In genomic region chr9:22005083-22005699, GRCh38 we compare ENCODE assay signal across 9 cellular contexts. TPM values are rescaled to one million over a fixed set of nuclear protein-coding genes. Genes with fewer than 3 reads are reported as not detected.
A peak's percentile ranks its signal among the peaks of the same experiment; 100 is the strongest.
DNase-seq lines count a peak whose midpoint lies in the region; ATAC-seq and TF ChIP-seq lines count a peak whose summit lies in the region.
"Had no signal": no experiment of that assay in that cellular context is flagged by ENCODE, and none has a peak within 500 bp of the region (broad histone marks: within the 10 kb centered on the region; RNA-seq: fewer than 3 reads in every experiment).

No MANE protein-coding gene starts in this region.

- H3K4me2 ChIP-seq in PC-3 (ENCODE audit: low read length) = no peak overlapping the region

- DNase-seq in GM12865 (ENCODE audit: low read depth) (peak; percentile 25), PC-3 (no peak), endothelial cell (ENCODE audit: low spot score) (peak; percentile 33), nephron progenitor cell (peak; percentile 33), T-helper 9 cell (no peak), KG1 (lab: John Stamatoyannopoulos, UW) (no peak), NCI-H524 (lab: John Stamatoyannopoulos, UW) (no peak), SW480 (ENCODE audit: low spot score) (no peak)
- DNase-seq: activated CD8-positive, alpha-beta memory T cell treated with anti-CD3 and anti-CD28 coated beads, Interleukin-2, amount 50 U/mL, for 48 hours had no signal

- H2AFZ ChIP-seq in PC-3 (ENCODE audit: low read length) = no peak overlapping the region

- intact Hi-C loops in PC-3 (cut with micrococcal nuclease) = loop anchor here (5.0 kb wide), 3 partner anchors 37 to 152 kb away; no protein-coding TSS in a partner anchor

- H3K9me3 Mint-ChIP-seq in endothelial cell (ENCODE audit: unreplicated experiment) (no peaks in the 10 kb centered on the region), nephron progenitor cell (no peaks in the 10 kb centered on the region)

- H3K27me3 Mint-ChIP-seq in endothelial cell (ENCODE audit: unreplicated experiment) (peaks cover 6% of the 10 kb centered on the region), nephron progenitor cell (ENCODE audit: low read depth, poor library complexity) (peaks cover 92% of the 10 kb centered on the region)

- H3K4me1 Mint-ChIP-seq in endothelial cell (ENCODE audit: unreplicated experiment) (peaks cover 12% of the 10 kb centered on the region), nephron progenitor cell (peaks cover 19% of the 10 kb centered on the region)

- peaks cover 5% of the 10 kb centered on the region; the same call in 1 of the 2 replicates for H3K36me3 ChIP-seq in PC-3 (ENCODE audit: low read depth, low read length)

- CTCF ChIA-PET in PC-3 (lab: Charles Lee) = no interaction called here

- BruUV-seq in PC-3 (replicated peaks; lab: Mats Ljungman, UMichigan) = TSS peak; percentile 1

- H3K4me3 Mint-ChIP-seq in endothelial cell (ENCODE audit: unreplicated experiment) (peak overlapping the region; percentile 71), nephron progenitor cell (peak overlapping the region; percentile 49)

- H3K9me2 ChIP-seq in PC-3 (replicated peaks; ENCODE audit: low read length) = no peaks in the 10 kb centered on the region

- H3K9me3 ChIP-seq in PC-3 (ENCODE audit: low read length) = no peaks in the 10 kb centered on the region

- POLR2A ChIA-PET in PC-3 (lab: Charles Lee; ENCODE audit: unreplicated experiment) = no interaction called here

- no peak overlapping the region for H3K9ac ChIP-seq in PC-3 (ENCODE audit: low read length)

- H3K79me2 ChIP-seq in PC-3 (ENCODE audit: low read length) = peaks cover 80% of the 10 kb centered on the region

- H3K36me3 Mint-ChIP-seq in endothelial cell (ENCODE audit: low read depth, unreplicated experiment) (no peaks in the 10 kb centered on the region), nephron progenitor cell (ENCODE audit: low read depth) (no peaks in the 10 kb centered on the region)

- no peaks in the 10 kb centered on the region for H3F3A ChIP-seq in PC-3 (ENCODE audit: low read length, unreplicated experiment)

- no peak overlapping the region for H3K27ac ChIP-seq in PC-3 (ENCODE audit: low read length)

- no peaks in the 10 kb centered on the region for H3K27me3 ChIP-seq in PC-3 (ENCODE audit: low read length)

- ATAC-seq in PC-3 = no peak

- H3K4me3 ChIP-seq in GM12865 (ENCODE audit: low read depth, low read length) (no peak overlapping the region), PC-3 (ENCODE audit: low read length) (no peak overlapping the region)

- peaks cover 7% of the 10 kb centered on the region for H3K4me1 ChIP-seq in PC-3 (ENCODE audit: insufficient read depth, low read length)

- H4K20me1 ChIP-seq in PC-3 (ENCODE audit: low read length) = peaks cover 8% of the 10 kb centered on the region

- peak; percentile 11 for TF ChIP-seq CTCF in GM12865 (IDR thresholded peaks at IDR 0.05; ENCODE audit: insufficient read depth, low read depth, low read length, missing control alignments)
- no peak for TF ChIP-seq CTCF in PC-3 (conservative IDR thresholded peaks at IDR 0.05; ENCODE audit: low read depth, low read length)
- TF ChIP-seq CTCF in endothelial cell (IDR thresholded peaks at IDR 0.05; ENCODE audit: unreplicated experiment) = no peak
- no peak for TF ChIP-seq CTCF in nephron progenitor cell (IDR thresholded peaks at IDR 0.05)

- no peak overlapping the region for H3K27ac Mint-ChIP-seq in endothelial cell (ENCODE audit: unreplicated experiment)
- H3K27ac Mint-ChIP-seq in nephron progenitor cell = peak overlapping the region; percentile 57

RNA-seq across cellular contexts. Expression of gene CDKN2B, which starts 3.9 kb away (rescaled TPM):
- total RNA-seq in PC-3 (2014; rRNA removed) (32.2 and 32.7 TPM in 2 replicates), endothelial cell (ENCODE audit: unreplicated experiment) (1.8 TPM)

RNA-seq across cellular contexts. Expression of gene CDKN2B-AS1, which starts 10.6 kb away (rescaled TPM):
- total RNA-seq in PC-3 (2014; rRNA removed) (0.40 and 2.0 TPM in 2 replicates), endothelial cell (ENCODE audit: unreplicated experiment) (0.36 TPM)

RNA-seq across cellular contexts. Expression of gene CDKN2A, which starts 11.0 kb away (rescaled TPM):
- total RNA-seq in PC-3 (2014; rRNA removed) = 273 and 293 TPM in 2 replicates
- not detected for total RNA-seq in endothelial cell (ENCODE audit: unreplicated experiment)

Comparison
In these comparisons a context has a peak if more than half of its experiments do, and no peak if none do; other contexts are left out.
1. DNase-seq: peak in GM12865 (single experiment), endothelial cell (single experiment) and nephron progenitor cell (single experiment); none in PC-3 (single experiment), T-helper 9 cell (single experiment), KG1 (single experiment), NCI-H524 (0 of 2) and SW480 (single experiment).
2. RNA of gene CDKN2B, which starts 3.9 kb away (total RNA-seq): 32.2 to 32.7 TPM in PC-3; 1.8 TPM in endothelial cell (single experiment); every median in the first group is over 10 times any median in the second.
3. RNA of gene CDKN2A, which starts 11.0 kb away (total RNA-seq): 273 to 293 TPM in PC-3; not detected in endothelial cell (single experiment); every median in the first group is over 100 times any median in the second.